Comparison of ENCODE assay signal across 1 cellular context in genomic region chr13:113669231-113669870, GRCh38.
TF ChIP-seq lines count a peak whose summit lies in the region.

No MANE protein-coding gene starts in this region.

TF ChIP-seq in HepG2, 621 proteins besides CTCF, POLR2A, EP300 and RAD21:
- no peak for TF ChIP-seq ZBTB21 (CRISPR knock-in tag; IDR thresholded peaks at IDR 0.05)
- TF ChIP-seq, protein P1, sequence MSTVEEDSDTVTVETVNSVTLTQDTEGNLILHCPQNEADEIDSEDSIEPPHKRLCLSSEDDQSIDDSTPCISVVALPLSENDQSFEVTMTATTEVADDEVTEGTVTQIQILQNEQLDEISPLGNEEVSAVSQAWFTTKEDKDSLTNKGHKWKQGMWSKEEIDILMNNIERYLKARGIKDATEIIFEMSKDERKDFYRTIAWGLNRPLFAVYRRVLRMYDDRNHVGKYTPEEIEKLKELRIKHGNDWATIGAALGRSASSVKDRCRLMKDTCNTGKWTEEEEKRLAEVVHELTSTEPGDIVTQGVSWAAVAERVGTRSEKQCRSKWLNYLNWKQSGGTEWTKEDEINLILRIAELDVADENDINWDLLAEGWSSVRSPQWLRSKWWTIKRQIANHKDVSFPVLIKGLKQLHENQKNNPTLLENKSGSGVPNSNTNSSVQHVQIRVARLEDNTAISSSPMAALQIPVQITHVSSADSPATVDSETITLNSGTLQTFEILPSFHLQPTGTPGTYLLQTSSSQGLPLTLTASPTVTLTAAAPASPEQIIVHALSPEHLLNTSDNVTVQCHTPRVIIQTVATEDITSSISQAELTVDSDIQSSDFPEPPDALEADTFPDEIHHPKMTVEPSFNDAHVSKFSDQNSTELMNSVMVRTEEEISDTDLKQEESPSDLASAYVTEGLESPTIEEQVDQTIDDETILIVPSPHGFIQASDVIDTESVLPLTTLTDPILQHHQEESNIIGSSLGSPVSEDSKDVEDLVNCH (CRISPR knock-in tag; IDR thresholded peaks at IDR 0.05) = no peak
- TF ChIP-seq ZSCAN31 (CRISPR knock-in tag; IDR thresholded peaks at IDR 0.05; ENCODE audit: low read depth) = no peak
- no peak for TF ChIP-seq CREM (IDR thresholded peaks at IDR 0.05)
- TF ChIP-seq CREM (CRISPR knock-in tag; IDR thresholded peaks at IDR 0.05) = no peak
- TF ChIP-seq HES4 (CRISPR knock-in tag; IDR thresholded peaks at IDR 0.05; ENCODE audit: borderline replicate concordance) = no peak
- TF ChIP-seq E2F5 (CRISPR knock-in tag; conservative IDR thresholded peaks at IDR 0.05) = no peak
- no peak for TF ChIP-seq EZH2 (conservative IDR thresholded peaks at IDR 0.05; ENCODE audit: low read depth, low read length)
- TF ChIP-seq ZNF20 (CRISPR knock-in tag; IDR thresholded peaks at IDR 0.05) = no peak
- TF ChIP-seq ZFP90 (CRISPR knock-in tag; IDR thresholded peaks at IDR 0.05; ENCODE audit: borderline replicate concordance) = no peak
- TF ChIP-seq TOPORS (CRISPR knock-in tag; IDR thresholded peaks at IDR 0.05) = no peak
- TF ChIP-seq HOXA5 (CRISPR knock-in tag; IDR thresholded peaks at IDR 0.05) = no peak
- no peak for TF ChIP-seq ZNF839 (CRISPR knock-in tag; IDR thresholded peaks at IDR 0.05; ENCODE audit: borderline replicate concordance)
- no peak for TF ChIP-seq MZF1 (CRISPR knock-in tag; IDR thresholded peaks at IDR 0.05; ENCODE audit: borderline replicate concordance)
- TF ChIP-seq TAF15 (IDR thresholded peaks at IDR 0.05; ENCODE audit: low read depth, low read length, poor library complexity, severe bottlenecking) = no peak
- TF ChIP-seq ZNF484 (CRISPR knock-in tag; IDR thresholded peaks at IDR 0.05; ENCODE audit: borderline replicate concordance, low read depth) = no peak
- no peak for TF ChIP-seq MTA1 (CRISPR knock-in tag; IDR thresholded peaks at IDR 0.05; ENCODE audit: borderline replicate concordance)
- TF ChIP-seq ZSCAN9 (CRISPR knock-in tag; IDR thresholded peaks at IDR 0.05; ENCODE audit: borderline replicate concordance) = no peak
